1 cellular context compared by ENCODE assay signal in the genomic region with DNA sequence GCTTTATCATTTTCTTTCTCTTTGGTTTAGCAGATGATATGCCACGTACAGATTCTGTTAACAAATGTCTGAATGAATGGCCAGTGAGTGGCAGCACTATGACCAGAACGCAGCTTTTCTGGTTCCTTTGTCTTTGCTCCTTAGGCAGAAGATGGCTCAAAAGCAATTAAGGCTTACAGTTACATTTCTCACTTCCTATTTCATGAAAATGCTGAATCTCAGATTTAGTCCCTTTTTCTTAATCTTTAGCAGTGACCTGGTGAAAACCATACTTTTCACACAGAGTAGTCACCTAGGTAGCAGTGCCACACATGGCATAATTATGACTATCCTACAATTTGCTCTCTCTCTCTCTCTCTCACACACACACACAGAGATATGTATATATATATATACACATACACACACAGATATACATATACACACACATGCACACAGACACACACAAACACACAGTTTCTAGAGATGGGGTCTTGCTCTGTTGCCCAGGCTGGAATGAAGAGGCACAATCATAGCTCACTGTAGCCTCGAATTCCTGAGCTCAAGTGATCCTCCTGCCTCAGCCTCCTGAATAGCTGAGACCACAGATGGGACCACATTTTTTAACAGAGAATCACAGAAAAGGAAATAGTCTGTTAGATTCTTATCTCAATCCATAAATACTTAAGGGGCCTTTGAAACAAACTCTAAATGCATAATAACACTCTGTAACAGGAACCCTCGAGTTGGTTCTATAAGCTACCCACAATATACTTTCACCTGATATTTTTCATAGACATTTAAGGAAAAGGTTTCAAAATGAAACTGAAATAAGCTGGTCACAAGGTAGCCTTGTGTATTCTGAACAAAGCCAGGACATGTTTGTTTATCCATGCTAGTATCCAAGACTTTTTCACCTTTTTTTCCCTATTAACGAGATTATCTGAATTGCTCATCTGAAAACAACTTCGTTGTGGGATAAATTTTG.
A peak's percentile ranks its signal among the peaks of the same experiment; 100 is the strongest.
TF ChIP-seq lines count a peak whose summit lies in the region.

No MANE protein-coding gene starts in this region.

TF ChIP-seq in H1, 55 proteins besides CTCF, POLR2A, EP300 and RAD21 (continued from another document):
- TF ChIP-seq KDM1A (IDR thresholded peaks at IDR 0.05; ENCODE audit: borderline replicate concordance, low read length): peak; percentile 45; the same call in 1 of the 2 replicates
